Comparison of ENCODE assay signal across 12 cellular contexts in the genomic region with DNA sequence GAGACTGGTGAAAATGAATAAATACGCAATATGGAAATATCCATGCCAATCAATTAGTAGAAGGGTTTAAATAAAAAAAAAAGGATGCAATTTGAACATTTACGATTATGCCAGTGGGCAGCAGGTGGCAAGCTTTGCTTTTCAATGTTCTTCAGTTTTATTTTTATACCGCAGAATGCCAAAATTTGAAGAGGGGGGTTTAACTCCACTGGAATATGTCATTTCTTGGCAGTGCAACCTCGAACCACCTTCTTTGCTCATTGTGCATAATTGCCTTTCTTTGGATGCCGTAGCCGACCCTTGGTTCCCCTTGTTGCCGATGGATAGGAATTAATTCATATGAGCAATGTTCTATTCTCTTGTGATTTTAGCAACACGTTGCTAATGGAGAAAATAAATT.
DNase-seq lines count a peak whose midpoint lies in the region; ATAC-seq, FAIRE-seq and TF ChIP-seq lines count a peak whose summit lies in the region.
"Had no signal": no experiment of that assay in that cellular context is flagged by ENCODE, and none has a peak within 500 bp of the region (broad histone marks: within the 10 kb centered on the region; RNA-seq: fewer than 3 reads in every experiment).

No MANE protein-coding gene starts in this region.

- no peaks in the 10 kb centered on the region for H3K4me1 Mint-ChIP-seq in activated T-helper 2 cell treated with anti-CD3 and anti-CD28 coated beads, Interferon-gamma antibody, Interleukin-2, Interleukin-4, amounts not matched to agents 10 μg/mL and 5 μg/mL and 100 μg/mL, durations not matched to agents 14 hours and 24 hours and 36 hours (ENCODE audit: low read depth)
- H3K4me1 Mint-ChIP-seq: activated CD4-positive, alpha-beta T cell treated with anti-CD3 and anti-CD28 coated beads, Interleukin-2, amount 10 ng/mL, durations not matched to agents 7 days and 5 days; stimulated activated naive CD8-positive, alpha-beta T cell treated with anti-CD3 and anti-CD28 coated beads, Interleukin-15, amount 100 ng/mL, for 72 hours had no signal

- peaks cover 15% of the 10 kb centered on the region for H3K27me3 Mint-ChIP-seq in activated T-helper 2 cell treated with anti-CD3 and anti-CD28 coated beads, Interferon-gamma antibody, Interleukin-2, Interleukin-4, amounts not matched to agents 10 μg/mL and 5 μg/mL and 100 μg/mL, durations not matched to agents 14 hours and 24 hours and 36 hours (ENCODE audit: low read depth)
- H3K27me3 Mint-ChIP-seq: stimulated activated naive CD8-positive, alpha-beta T cell treated with anti-CD3 and anti-CD28 coated beads, Interleukin-15, amount 100 ng/mL, for 72 hours had no signal

- no peak overlapping the region for H3K4me3 Mint-ChIP-seq in activated T-helper 2 cell treated with anti-CD3 and anti-CD28 coated beads, Interferon-gamma antibody, Interleukin-2, Interleukin-4, amounts not matched to agents 10 μg/mL and 5 μg/mL and 100 μg/mL, durations not matched to agents 14 hours and 24 hours and 36 hours (ENCODE audit: low read depth)
- H3K4me3 Mint-ChIP-seq: activated CD4-positive, alpha-beta T cell treated with anti-CD3 and anti-CD28 coated beads, Interleukin-2, amount 10 ng/mL, durations not matched to agents 7 days and 5 days; stimulated activated naive CD8-positive, alpha-beta T cell treated with anti-CD3 and anti-CD28 coated beads, Interleukin-15, amount 100 ng/mL, for 72 hours had no signal

- DNase-seq in D721Med (ENCODE audit: insufficient read length, low spot score) (no peak), osteoblast (ENCODE audit: insufficient read length, low spot score, missing footprints) (peak; percentile 66), HuH-7 (ENCODE audit: low spot score) (no peak), OCI-M2 (lab: John Stamatoyannopoulos, UW; ENCODE audit: unreplicated experiment) (no peak)
- no peak for DNase-seq in activated T-helper 2 cell treated with anti-CD3 and anti-CD28 coated beads, Interferon-gamma antibody, Interleukin-2, Interleukin-4, amounts not matched to agents 10 μg/mL and 5 μg/mL and 100 μg/mL, durations not matched to agents 14 hours and 24 hours and 36 hours (ENCODE audit: low spot score)
- DNase-seq: activated CD4-positive, alpha-beta T cell treated with anti-CD3 and anti-CD28 coated beads, Interleukin-2, amount 10 ng/mL, durations not matched to agents 7 days and 5 days; Karpas-422; stimulated activated naive CD8-positive, alpha-beta T cell treated with anti-CD3 and anti-CD28 coated beads, Interleukin-15, amount 100 ng/mL, for 72 hours had no signal

- peak; percentile 39 for TF ChIP-seq CTCF in D721Med (IDR thresholded peaks at IDR 0.05; ENCODE audit: insufficient read depth, missing control alignments)
- peak; percentile 74 for TF ChIP-seq CTCF in OCI-LY1 (IDR thresholded peaks at IDR 0.05; ENCODE audit: low read length)
- TF ChIP-seq CTCF in osteoblast (IDR thresholded peaks at IDR 0.05; ENCODE audit: extremely low read depth, low read depth, low read length), result peak; percentile 68

- peaks cover 85% of the 10 kb centered on the region for H3K4me1 ChIP-seq in OCI-LY1 (ENCODE audit: insufficient read depth, low read length, severe bottlenecking)
- peaks cover 7% of the 10 kb centered on the region for H3K4me1 ChIP-seq in osteoblast (ENCODE audit: insufficient read depth, low read length)

- H3F3A ChIP-seq in OCI-LY1 (ENCODE audit: insufficient read depth, low read length), result 0 out of 2 replicates have a peak, but pooled peaks cover 4% of the 10 kb centered on the region

- H3K4me2 ChIP-seq in OCI-LY1 (ENCODE audit: low read length) (peak overlapping the region; percentile 46), osteoblast (ENCODE audit: insufficient read depth, low read length) (peak overlapping the region; percentile 82)

- no peaks in the 10 kb centered on the region for H4K20me1 ChIP-seq in OCI-LY1 (ENCODE audit: insufficient read depth, low read length)
- no peaks in the 10 kb centered on the region for H4K20me1 ChIP-seq in osteoblast (ENCODE audit: insufficient read depth, low read length)

- H3K36me3 Mint-ChIP-seq in activated T-helper 2 cell treated with anti-CD3 and anti-CD28 coated beads, Interferon-gamma antibody, Interleukin-2, Interleukin-4, amounts not matched to agents 10 μg/mL and 5 μg/mL and 100 μg/mL, durations not matched to agents 14 hours and 24 hours and 36 hours (ENCODE audit: low read depth), result no peaks in the 10 kb centered on the region

- no peaks in the 10 kb centered on the region for H3K9me2 ChIP-seq in OCI-LY1 (ENCODE audit: low read depth, low read length)

- H3K9me3 ChIP-seq in OCI-LY1 (ENCODE audit: low read length) (no peaks in the 10 kb centered on the region), osteoblast (ENCODE audit: low read depth, low read length) (no peaks in the 10 kb centered on the region)

- H3K79me2 ChIP-seq in OCI-LY1 (ENCODE audit: insufficient read depth, low read length) (peaks cover 27% of the 10 kb centered on the region), osteoblast (ENCODE audit: insufficient read depth, low read length) (no peaks in the 10 kb centered on the region)

- FAIRE-seq in D721Med (lab: Jason Lieb, UNC), result no peak
- FAIRE-seq: H1 had no signal

- H3K27ac Mint-ChIP-seq in activated T-helper 2 cell treated with anti-CD3 and anti-CD28 coated beads, Interferon-gamma antibody, Interleukin-2, Interleukin-4, amounts not matched to agents 10 μg/mL and 5 μg/mL and 100 μg/mL, durations not matched to agents 14 hours and 24 hours and 36 hours, result no peak overlapping the region
- H3K27ac Mint-ChIP-seq: activated CD4-positive, alpha-beta T cell treated with anti-CD3 and anti-CD28 coated beads, Interleukin-2, amount 10 ng/mL, durations not matched to agents 7 days and 5 days; stimulated activated naive CD8-positive, alpha-beta T cell treated with anti-CD3 and anti-CD28 coated beads, Interleukin-15, amount 100 ng/mL, for 72 hours had no signal

- intact Hi-C loops in activated T-helper 2 cell treated with anti-CD3 and anti-CD28 coated beads, Interferon-gamma antibody, Interleukin-2, Interleukin-4, amounts not matched to agents 10 μg/mL and 5 μg/mL and 100 μg/mL, durations not matched to agents 14 hours and 24 hours and 36 hours (cut with micrococcal nuclease), result loop anchor here (2.0 kb wide), 1 partner anchor 338 kb away; no protein-coding TSS in a partner anchor

- H3K27ac ChIP-seq in OCI-LY1 (ENCODE audit: low read depth, low read length, poor library complexity, severe bottlenecking), result peak overlapping the region; percentile 74
- no peak overlapping the region for H3K27ac ChIP-seq in osteoblast (ENCODE audit: low read depth, low read length)

- H3K4me3 ChIP-seq in OCI-LY1 (ENCODE audit: low read depth, low read length, poor library complexity, severe bottlenecking) (peak overlapping the region; percentile 3), osteoblast (ENCODE audit: insufficient read depth, low read length) (peak overlapping the region; percentile 61)

- peaks cover 12% of the 10 kb centered on the region for H3K36me3 ChIP-seq in OCI-LY1 (ENCODE audit: insufficient read depth, low read length)
- no peaks in the 10 kb centered on the region for H3K36me3 ChIP-seq in osteoblast (ENCODE audit: insufficient read depth, low read length)

- no peak overlapping the region for H2AFZ ChIP-seq in OCI-LY1 (ENCODE audit: low read length)
- H2AFZ ChIP-seq in osteoblast (ENCODE audit: low read length), result peak overlapping the region; percentile 51

- no peaks in the 10 kb centered on the region for H3K9me3 Mint-ChIP-seq in activated T-helper 2 cell treated with anti-CD3 and anti-CD28 coated beads, Interferon-gamma antibody, Interleukin-2, Interleukin-4, amounts not matched to agents 10 μg/mL and 5 μg/mL and 100 μg/mL, durations not matched to agents 14 hours and 24 hours and 36 hours
- H3K9me3 Mint-ChIP-seq: activated CD4-positive, alpha-beta T cell treated with anti-CD3 and anti-CD28 coated beads, Interleukin-2, amount 10 ng/mL, durations not matched to agents 7 days and 5 days; stimulated activated naive CD8-positive, alpha-beta T cell treated with anti-CD3 and anti-CD28 coated beads, Interleukin-15, amount 100 ng/mL, for 72 hours had no signal

- H3K27me3 ChIP-seq in OCI-LY1 (ENCODE audit: insufficient read depth, low read length) (no peaks in the 10 kb centered on the region), osteoblast (ENCODE audit: insufficient read depth, low read length) (no peaks in the 10 kb centered on the region)

- ATAC-seq in esophagus mucosa (peak; percentile 29), HG03439 (IDR thresholded peaks at IDR 0.05; ENCODE audit: unreplicated experiment) (no peak)
- ATAC-seq: stimulated activated naive CD8-positive, alpha-beta T cell treated with anti-CD3 and anti-CD28 coated beads, Interleukin-15, amount 100 ng/mL, for 72 hours had no signal

- H3K9ac ChIP-seq in OCI-LY1 (ENCODE audit: low read length), result peak overlapping the region; percentile 45
